In genomic region chr6:149316740-149317655, GRCh38 we compare ENCODE assay signal across 8 cellular contexts. TPM values are rescaled to one million over a fixed set of nuclear protein-coding genes. Genes with fewer than 3 reads are reported as not detected.
DNase-seq lines count a peak whose midpoint lies in the region; ATAC-seq and TF ChIP-seq lines count a peak whose summit lies in the region.

No MANE protein-coding gene starts in this region.

- H3K27me3 Mint-ChIP-seq in CD14-positive monocyte (ENCODE audit: low read depth in 3 of 3) = no peaks in the 10 kb centered on the region
- H3K27me3 Mint-ChIP-seq in activated CD4-positive, alpha-beta memory T cell treated with anti-CD3 and anti-CD28 coated beads for 36 hours = no peaks in the 10 kb centered on the region

- H3K36me3 Mint-ChIP-seq in CD14-positive monocyte = no peaks in the 10 kb centered on the region
- peaks cover 20% of the 10 kb centered on the region for H3K36me3 Mint-ChIP-seq in activated CD4-positive, alpha-beta memory T cell treated with anti-CD3 and anti-CD28 coated beads for 36 hours

- CTCF ChIA-PET in activated CD4-positive, alpha-beta memory T cell treated with anti-CD3 and anti-CD28 coated beads for 36 hours (lab: Charles Lee) = interaction anchor here (0.7 to 1.7 kb wide), 6 partner anchors 80 to 288 kb away, joined by 3 to 5 read pairs (median 4); no protein-coding TSS in a partner anchor

- peaks cover 0 to 3% of the 10 kb centered on the region in 2 donors for H3K27me3 ChIP-seq in duodenal mucosa (ENCODE audit: control insufficient read depth in 1 of 2, insufficient read depth in 2 of 2, low read length in 2 of 2)
- H3K27me3 ChIP-seq in lower lobe of right lung (ENCODE audit: low read depth) = no peaks in the 10 kb centered on the region

- POLR2A ChIA-PET in activated CD4-positive, alpha-beta memory T cell treated with anti-CD3 and anti-CD28 coated beads for 36 hours (lab: Charles Lee) = interaction anchor here (0.7 to 4.5 kb wide), 17 partner anchors 19 to 286 kb away, joined by 3 to 48 read pairs (median 4); no protein-coding TSS in a partner anchor

- no peaks in the 10 kb centered on the region for H3K9me3 Mint-ChIP-seq in CD14-positive monocyte
- H3K9me3 Mint-ChIP-seq in activated CD4-positive, alpha-beta memory T cell treated with anti-CD3 and anti-CD28 coated beads for 36 hours = no peaks in the 10 kb centered on the region

- H3K9me3 ChIP-seq in duodenal mucosa (ENCODE audit: control insufficient read depth in 1 of 2, low read length in 2 of 2) (no peaks in the 10 kb centered on the region), lower lobe of right lung (no peaks in the 10 kb centered on the region)

- H3K36me3 ChIP-seq in duodenal mucosa (ENCODE audit: control insufficient read depth in 1 of 2, insufficient read depth in 2 of 2, low read length in 2 of 2) (no peaks in the 10 kb centered on the region), lower lobe of right lung (no peaks in the 10 kb centered on the region)

- H3K4me3 ChIP-seq in duodenal mucosa (ENCODE audit: low read depth in 1 of 2, low read length in 2 of 2) (peak overlapping the region; percentile 81 to 83), lower lobe of right lung (peak overlapping the region; percentile 85)

- H3K4me1 Mint-ChIP-seq in CD14-positive monocyte = peaks cover 28% of the 10 kb centered on the region
- peaks cover 24% of the 10 kb centered on the region for H3K4me1 Mint-ChIP-seq in activated CD4-positive, alpha-beta memory T cell treated with anti-CD3 and anti-CD28 coated beads for 36 hours (ENCODE audit: low read depth)

- peak overlapping the region; percentile 93 for H3K27ac ChIP-seq in duodenal mucosa (ENCODE audit: low read depth, low read length)
- peak overlapping the region; percentile 98 for H3K27ac ChIP-seq in lower lobe of right lung

- ATAC-seq in GM19351 (IDR thresholded peaks at IDR 0.05; ENCODE audit: unreplicated experiment) (peak; percentile 71), HG03469 (IDR thresholded peaks at IDR 0.05; ENCODE audit: unreplicated experiment) (peak; percentile 48), lower lobe of right lung (peak; percentile 97)

- peak; percentile 5 for TF ChIP-seq CTCF in CD14-positive monocyte (IDR thresholded peaks at IDR 0.05)
- no peak for TF ChIP-seq CTCF in lower lobe of right lung (IDR thresholded peaks at IDR 0.05)

- peak overlapping the region; percentile 91 to 93 for H3K4me3 Mint-ChIP-seq in CD14-positive monocyte
- peak overlapping the region; percentile 93 for H3K4me3 Mint-ChIP-seq in activated CD4-positive, alpha-beta memory T cell treated with anti-CD3 and anti-CD28 coated beads for 36 hours

- peak overlapping the region; percentile 68 to 69 for H3K9ac ChIP-seq in duodenal mucosa (ENCODE audit: low read depth in 1 of 2, low read length in 2 of 2)

- H3K27ac Mint-ChIP-seq in CD14-positive monocyte = peak overlapping the region; percentile 86 to 93 (median 91)
- peak overlapping the region; percentile 97 for H3K27ac Mint-ChIP-seq in activated CD4-positive, alpha-beta memory T cell treated with anti-CD3 and anti-CD28 coated beads for 36 hours

- intact Hi-C loops in CD14-positive monocyte (cut with micrococcal nuclease) = loop anchor here in 1 of 2 donors (5.0 kb wide), 1 partner anchor 45 kb away; no protein-coding TSS in a partner anchor
- intact Hi-C loops in activated CD4-positive, alpha-beta memory T cell treated with anti-CD3 and anti-CD28 coated beads for 36 hours (cut with micrococcal nuclease) = loop anchor here (5.0 to 10.0 kb wide), 2 partner anchors 75 to 482 kb away; no protein-coding TSS in a partner anchor
- intact Hi-C loops in lower lobe of right lung (cut with DNase I) = no loop called here

- peak; percentile 89 for DNase-seq in CD14-positive monocyte (ENCODE audit: low spot score)
- DNase-seq in NCI-H748 (lab: John Stamatoyannopoulos, UW; ENCODE audit: unreplicated experiment) = peak; percentile 96
- peak; percentile 93 for DNase-seq in activated CD4-positive, alpha-beta memory T cell treated with anti-CD3 and anti-CD28 coated beads for 36 hours
- peak; percentile 93 for DNase-seq in lower lobe of right lung
- peak; percentile 70 to 87 (median 72) for DNase-seq in stimulated activated CD4-positive, alpha-beta T cell treated with anti-CD3 and anti-CD28 coated beads, TNF-alpha, amount 100 ng/mL, for 1 hour (ENCODE audit: low read depth in 3 of 3, low spot score in 1 of 3)

- H3K4me1 ChIP-seq in duodenal mucosa (ENCODE audit: control insufficient read depth in 1 of 2, insufficient read depth in 2 of 2, low read length in 2 of 2) (peaks cover 9 to 11% of the 10 kb centered on the region in 2 donors), lower lobe of right lung (peaks cover 32% of the 10 kb centered on the region)

RNA-seq across cellular contexts. Expression of gene TAB2, which starts 0.5 kb away (rescaled TPM):
- 1 to 10 TPM; 3.1 to 6.0 TPM for polyA plus RNA-seq in CD14-positive monocyte
- 10 to 100 TPM; 92.0 to 92.9 TPM for total RNA-seq in activated CD4-positive, alpha-beta memory T cell treated with anti-CD3 and anti-CD28 coated beads for 36 hours
- total RNA-seq in lower lobe of right lung = 60.9 TPM

Comparison
In these comparisons a context has a peak if more than half of its experiments do, and no peak if none do; other contexts are left out.
1. Peak in every context shown above with its lines: DNase-seq, ATAC-seq, H3K4me3 ChIP-seq and H3K27ac ChIP-seq.